ENCODE assay signal across 32 cellular contexts in genomic region chr4:186234367-186234766, GRCh38. TPM values are rescaled to one million over a fixed set of nuclear protein-coding genes. Genes with fewer than 3 reads are reported as not detected.
"Had no signal": no experiment of that assay in that cellular context is flagged by ENCODE, and none has a peak within 500 bp of the region (broad histone marks: within the 10 kb centered on the region; RNA-seq: fewer than 3 reads in every experiment).

No MANE protein-coding gene starts in this region.

- H3K4me3 ChIP-seq: ascending aorta, cardiac muscle cell had no signal

- ATAC-seq: activated CD8-positive, alpha-beta memory T cell treated with anti-CD3 and anti-CD28 coated beads, Interleukin-2, amount 10 ng/mL, durations not matched to agents 7 days and 5 days; activated CD8-positive, alpha-beta T cell treated with anti-CD3 and anti-CD28 coated beads, Interleukin-2, amount 10 ng/mL, durations not matched to agents 7 days and 5 days; activated naive CD8-positive, alpha-beta T cell treated with anti-CD3 and anti-CD28 coated beads, Interleukin-2, amount 50 U/mL, for 24 hours had no signal

- H3K27me3 ChIP-seq: ascending aorta, cardiac muscle cell had no signal

- H3K27ac ChIP-seq: ascending aorta, cardiac muscle cell, VCaP had no signal

- FAIRE-seq: bronchial epithelial cell, TTC549 had no signal

- H3K4me1 ChIP-seq: ascending aorta had no signal

- DNase-seq: activated B cell treated with CpG ODN at 0.5 μM for 24 hours; activated CD4-positive, alpha-beta memory T cell treated with anti-CD3 and anti-CD28 coated beads, Interleukin-2, amount 10 ng/mL, durations not matched to agents 7 days and 5 days; activated CD4-positive, alpha-beta T cell treated with anti-CD3 and anti-CD28 coated beads for 1 hour; activated CD4-positive, alpha-beta T cell treated with anti-CD3 and anti-CD28 coated beads for 4 hours; activated CD4-positive, alpha-beta T cell treated with anti-CD3 and anti-CD28 coated beads, Interleukin-2, amount 10 ng/mL, durations not matched to agents 7 days and 5 days; activated CD4-positive, alpha-beta T cell treated with anti-CD3 and anti-CD28 coated beads, Interleukin-2, amount 50 U/mL, for 48 hours; activated CD8-positive, alpha-beta memory T cell treated with anti-CD3 and anti-CD28 coated beads for 24 hours; activated CD8-positive, alpha-beta memory T cell treated with anti-CD3 and anti-CD28 coated beads, Interleukin-2, amount 10 ng/mL, durations not matched to agents 7 days and 5 days; activated CD8-positive, alpha-beta memory T cell treated with anti-CD3 and anti-CD28 coated beads, Interleukin-2, amount 50 U/mL, for 48 hours; activated CD8-positive, alpha-beta T cell treated with anti-CD3 and anti-CD28 coated beads, Interleukin-2, amount 10 ng/mL, durations not matched to agents 7 days and 5 days; activated effector memory CD4-positive, alpha-beta T cell treated with Interleukin-2 at 50 U/mL for 16 hours; activated gamma-delta T cell; activated naive CD4-positive, alpha-beta T cell treated with anti-CD3 and anti-CD28 coated beads, Interleukin-2, amount 10 ng/mL, durations not matched to agents 7 days and 5 days; activated naive CD4-positive, alpha-beta T cell treated with Interleukin-2 at 50 U/mL for 16 hours; activated naive CD8-positive, alpha-beta T cell treated with anti-CD3 and anti-CD28 coated beads, Interleukin-2, amount 10 ng/mL, durations not matched to agents 7 days and 5 days; activated naive CD8-positive, alpha-beta T cell treated with anti-CD3 and anti-CD28 coated beads, Interleukin-2, amount 50 U/mL, for 24 hours; activated T-cell treated with anti-CD3 and anti-CD28 coated beads, Interleukin-2, amount 50 U/mL, for 24 hours; activated T-cell treated with anti-CD3 and anti-CD28 coated beads, Interleukin-2, amount 50 U/mL, for 48 hours; amygdala; anterior cingulate cortex; caudate nucleus; cerebellar nuclear complex; T-helper 1 cell; T-helper 2 cell; T-helper 9 cell had no signal

- H3K9me3 ChIP-seq: ascending aorta had no signal

- H3K36me3 ChIP-seq: ascending aorta, cardiac muscle cell had no signal

RNA-seq across cellular contexts. Expression of gene KLKB1, which starts 7.1 kb away (rescaled TPM):
- total RNA-seq: activated CD4-positive, alpha-beta memory T cell treated with anti-CD3 and anti-CD28 coated beads, Interleukin-2, amount 10 ng/mL, durations not matched to agents 7 days and 5 days; activated T-helper 2 cell treated with anti-CD3 and anti-CD28 coated beads, Interferon-gamma antibody, Interleukin-2, Interleukin-4, amounts not matched to agents 10 μg/mL and 5 μg/mL and 100 μg/mL, durations not matched to agents 14 hours and 24 hours and 36 hours; ascending aorta; bronchial epithelial cell had no signal
- polyA plus RNA-seq: cardiac muscle cell had no signal

RNA-seq across cellular contexts. Expression of gene F11, which starts 31.6 kb away (rescaled TPM):
- total RNA-seq: activated B cell treated with CpG ODN at 0.5 μM for 24 hours; activated CD4-positive, alpha-beta memory T cell treated with anti-CD3 and anti-CD28 coated beads, Interleukin-2, amount 10 ng/mL, durations not matched to agents 7 days and 5 days; activated CD4-positive, alpha-beta T cell treated with anti-CD3 and anti-CD28 coated beads, Interleukin-2, amount 10 ng/mL, durations not matched to agents 7 days and 5 days; activated CD8-positive, alpha-beta memory T cell treated with anti-CD3 and anti-CD28 coated beads, Interleukin-2, amount 10 ng/mL, durations not matched to agents 7 days and 5 days; activated CD8-positive, alpha-beta T cell treated with anti-CD3 and anti-CD28 coated beads, Interleukin-2, amount 10 ng/mL, durations not matched to agents 7 days and 5 days; activated naive CD8-positive, alpha-beta T cell treated with anti-CD3 and anti-CD28 coated beads, Interleukin-2, amount 10 ng/mL, durations not matched to agents 7 days and 5 days; activated T-helper 2 cell treated with anti-CD3 and anti-CD28 coated beads, Interferon-gamma antibody, Interleukin-2, Interleukin-4, amounts not matched to agents 10 μg/mL and 5 μg/mL and 100 μg/mL, durations not matched to agents 14 hours and 24 hours and 36 hours; ascending aorta; bronchial epithelial cell; cardiac muscle cell; chondrocyte had no signal
- polyA plus RNA-seq: cardiac muscle cell had no signal
